In the genomic region with DNA sequence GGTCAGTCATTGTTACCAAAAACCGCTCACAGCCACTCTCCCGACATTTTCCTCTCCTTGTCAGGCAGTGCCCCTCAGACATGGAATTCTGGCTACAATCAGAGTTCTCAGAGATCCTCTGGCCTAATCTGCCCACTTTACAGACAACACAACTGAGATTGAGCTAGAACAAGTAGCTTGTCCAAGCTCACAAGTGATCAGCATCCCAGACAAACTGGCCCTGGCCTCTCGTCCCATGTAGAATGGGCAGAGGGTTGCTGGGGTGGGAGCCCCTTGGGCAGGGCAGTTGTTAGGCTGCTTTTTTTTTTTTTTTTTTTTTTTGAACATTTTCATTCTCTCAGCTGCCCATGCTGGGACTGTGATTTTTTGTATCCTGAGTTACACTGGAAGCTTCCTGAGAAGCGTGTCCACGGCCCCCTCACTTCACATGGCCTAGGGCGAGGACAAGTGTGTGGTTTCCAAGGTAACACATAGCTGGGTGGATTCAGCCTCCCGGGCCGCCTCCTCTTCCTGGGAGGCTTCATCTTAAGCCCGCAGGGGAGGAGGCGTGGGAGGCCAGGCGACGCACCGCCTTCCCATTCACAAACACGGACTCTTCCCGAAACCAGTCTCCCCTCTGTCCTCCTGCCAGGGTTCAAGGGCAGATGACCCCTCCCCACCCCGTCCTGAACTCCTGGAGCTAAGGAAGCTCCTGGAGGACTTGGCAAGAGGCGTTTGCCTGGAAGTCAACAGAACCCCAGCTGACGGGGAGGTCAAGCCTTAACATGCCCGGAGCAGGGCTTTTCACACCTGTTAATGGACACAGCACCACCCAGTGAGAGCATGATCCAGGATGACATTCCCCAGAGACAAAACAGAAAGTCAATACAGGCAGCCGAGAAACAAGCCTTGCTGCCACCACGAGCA, we compare ENCODE assay signal across 11 cellular contexts. TPM values are rescaled to one million over a fixed set of nuclear protein-coding genes. Genes with fewer than 3 reads are reported as not detected.
DNase-seq lines count a peak whose midpoint lies in the region; ATAC-seq and TF ChIP-seq lines count a peak whose summit lies in the region.
"Had no signal": no experiment of that assay in that cellular context is flagged by ENCODE, and none has a peak within 500 bp of the region (broad histone marks: within the 10 kb centered on the region; RNA-seq: fewer than 3 reads in every experiment).

No MANE protein-coding gene starts in this region.

- peaks cover 7% of the 10 kb centered on the region for H3K4me1 ChIP-seq in HUES64 (ENCODE audit: insufficient read depth, low read length)
- H3K4me1 ChIP-seq in rectal smooth muscle tissue (ENCODE audit: control insufficient read depth, insufficient read depth, low read length), result no peaks in the 10 kb centered on the region
- H3K4me1 ChIP-seq in SK-N-SH (ENCODE audit: control insufficient read depth in 1 of 2, insufficient read depth in 2 of 2, low read depth in 1 of 2, low read length in 1 of 2), result peaks cover 0 to 26% of the 10 kb centered on the region in 2 experiments; a peak in 2 of 4 replicates

- no peak overlapping the region for H3K4me2 ChIP-seq in SK-N-SH

- H4K20me1 ChIP-seq in SK-N-SH (ENCODE audit: insufficient read depth), result no peaks in the 10 kb centered on the region

- no peak overlapping the region for H2AFZ ChIP-seq in SK-N-SH (ENCODE audit: low read depth)

- peaks cover 10% of the 10 kb centered on the region for H3K27me3 Mint-ChIP-seq in activated T-helper 17 cell treated with anti-CD3 and anti-CD28 coated beads, Interleukin-2, amount 50 U/mL, for 72 hours

- intact Hi-C loops in cardiac septum (cut with DNase I), result no loop called here

- no peak for TF ChIP-seq CTCF in SK-N-SH (IDR thresholded peaks at IDR 0.05)

- H3K36me3 ChIP-seq in HUES64 (ENCODE audit: insufficient read depth, low read length), result no peaks in the 10 kb centered on the region
- H3K36me3 ChIP-seq in rectal smooth muscle tissue (ENCODE audit: control insufficient read depth, insufficient read depth, low read length), result no peaks in the 10 kb centered on the region
- H3K36me3 ChIP-seq in SK-N-SH (replicated peaks in 1 of 2; ENCODE audit: control insufficient read depth in 1 of 2, insufficient read depth in 2 of 2, low read length in 1 of 2), result no peaks in the 10 kb centered on the region

- CTCF ChIA-PET in SK-N-SH (lab: Yijun Ruan, JAX), result interaction anchor here (0.9 to 1.5 kb wide), 7 partner anchors 9 to 143 kb away, joined by 3 to 6 read pairs (median 3); no protein-coding TSS in a partner anchor

- no peaks in the 10 kb centered on the region for H3K27me3 ChIP-seq in HUES64 (ENCODE audit: insufficient read depth, low read length)
- H3K27me3 ChIP-seq in rectal smooth muscle tissue (ENCODE audit: control insufficient read depth, insufficient read depth, low read length), result no peaks in the 10 kb centered on the region
- no peaks in the 10 kb centered on the region; the same call in 1 of the 2 replicates for H3K27me3 ChIP-seq in SK-N-SH (ENCODE audit: insufficient read depth)

- no peaks in the 10 kb centered on the region for H3K79me2 ChIP-seq in SK-N-SH (ENCODE audit: insufficient read depth)

- H3K27ac Mint-ChIP-seq in activated T-helper 17 cell treated with anti-CD3 and anti-CD28 coated beads, Interleukin-2, amount 50 U/mL, for 72 hours, result no peak overlapping the region
- H3K27ac Mint-ChIP-seq: activated CD8-positive, alpha-beta memory T cell treated with anti-CD3 and anti-CD28 coated beads, Interleukin-2, amount 10 ng/mL, durations not matched to agents 7 days and 5 days had no signal

- 41% methylated on average over 21 of the region's 21 CpGs for WGBS in HUES64
- 82% methylated on average over 18 of the region's 21 CpGs for WGBS in SK-N-SH (ENCODE audit: low lambda C conversion rate)

- DNase-seq in RPMI7951 (ENCODE audit: low read depth) (peak; percentile 30), cardiac septum (ENCODE audit: low spot score) (peak; percentile 77), SK-N-SH (no peak), GM19238 (ENCODE audit: insufficient read length, low spot score) (no peak)
- DNase-seq: activated CD8-positive, alpha-beta memory T cell treated with anti-CD3 and anti-CD28 coated beads, Interleukin-2, amount 10 ng/mL, durations not matched to agents 7 days and 5 days; MV-4-11 had no signal

- H3K9me3 ChIP-seq in HUES64 (ENCODE audit: insufficient read depth, low read depth, low read length) (no peaks in the 10 kb centered on the region), SK-N-SH (no peaks in the 10 kb centered on the region)

- no peaks in the 10 kb centered on the region for H3K9me3 Mint-ChIP-seq in activated T-helper 17 cell treated with anti-CD3 and anti-CD28 coated beads, Interleukin-2, amount 50 U/mL, for 72 hours

- H3K36me3 Mint-ChIP-seq in activated T-helper 17 cell treated with anti-CD3 and anti-CD28 coated beads, Interleukin-2, amount 50 U/mL, for 72 hours (ENCODE audit: low read depth), result no peaks in the 10 kb centered on the region
- H3K36me3 Mint-ChIP-seq: activated CD8-positive, alpha-beta memory T cell treated with anti-CD3 and anti-CD28 coated beads, Interleukin-2, amount 10 ng/mL, durations not matched to agents 7 days and 5 days had no signal

- no peak for TF ChIP-seq RAD21 in SK-N-SH (IDR thresholded peaks at IDR 0.05; ENCODE audit: low read length)

- H3K9me2 ChIP-seq in SK-N-SH, result no peaks in the 10 kb centered on the region

- no peak overlapping the region for H3K4me3 Mint-ChIP-seq in activated T-helper 17 cell treated with anti-CD3 and anti-CD28 coated beads, Interleukin-2, amount 50 U/mL, for 72 hours
- H3K4me3 Mint-ChIP-seq: activated CD8-positive, alpha-beta memory T cell treated with anti-CD3 and anti-CD28 coated beads, Interleukin-2, amount 10 ng/mL, durations not matched to agents 7 days and 5 days had no signal

- no peak for ATAC-seq in activated T-helper 17 cell treated with anti-CD3 and anti-CD28 coated beads, Interleukin-2, amount 50 U/mL, for 72 hours (replicated peaks)
- no peak for ATAC-seq in HG03135 (IDR thresholded peaks at IDR 0.05; ENCODE audit: unreplicated experiment)
- ATAC-seq: activated CD8-positive, alpha-beta memory T cell treated with anti-CD3 and anti-CD28 coated beads, Interleukin-2, amount 10 ng/mL, durations not matched to agents 7 days and 5 days; HCT116 had no signal

- H3K4me1 Mint-ChIP-seq in activated T-helper 17 cell treated with anti-CD3 and anti-CD28 coated beads, Interleukin-2, amount 50 U/mL, for 72 hours, result peaks cover 9% of the 10 kb centered on the region

- H3K4me3 ChIP-seq in HUES64 (ENCODE audit: low read length) (no peak overlapping the region), rectal smooth muscle tissue (ENCODE audit: low read length) (peak overlapping the region; percentile 7), SK-N-SH (ENCODE audit: low read depth in 2 of 2, low read length in 1 of 2) (no peak overlapping the region)

- no peak for TF ChIP-seq EP300 in SK-N-SH (IDR thresholded peaks at IDR 0.05; ENCODE audit: borderline replicate concordance in 1 of 2, low read depth in 1 of 2, low read length in 1 of 2)

- H3F3A ChIP-seq in SK-N-SH (replicated peaks; ENCODE audit: insufficient read depth), result no peaks in the 10 kb centered on the region

- H3K27ac ChIP-seq in HUES64 (ENCODE audit: low read depth, low read length), result peak overlapping the region; percentile 2; the same call in 1 of the 2 replicates
- H3K27ac ChIP-seq in rectal smooth muscle tissue (ENCODE audit: low read depth, low read length), result peak overlapping the region; percentile 34
- H3K27ac ChIP-seq in SK-N-SH (ENCODE audit: low read depth in 2 of 2, low read length in 1 of 2), result no peak overlapping the region

- POLR2A ChIA-PET in SK-N-SH (lab: Yijun Ruan, JAX), result interaction anchor here (0.7 kb wide), 1 partner anchor 25 kb away, joined by 5 read pairs; no protein-coding TSS in a partner anchor

- no peak overlapping the region for H3K9ac ChIP-seq in HUES64 (ENCODE audit: low read depth, low read length)
- H3K9ac ChIP-seq in rectal smooth muscle tissue (ENCODE audit: low read length), result no peak overlapping the region
- no peak overlapping the region for H3K9ac ChIP-seq in SK-N-SH

TF ChIP-seq in SK-N-SH, 30 proteins besides CTCF, POLR2A, EP300 and RAD21 (continues in another document):
- TF ChIP-seq NFIC (IDR thresholded peaks at IDR 0.05; ENCODE audit: borderline replicate concordance), result no peak
- no peak for TF ChIP-seq FOSL2 (IDR thresholded peaks at IDR 0.05; ENCODE audit: borderline replicate concordance, low read depth)
- TF ChIP-seq MAX (IDR thresholded peaks at IDR 0.05; ENCODE audit: low read depth), result no peak
- TF ChIP-seq FOXM1 (IDR thresholded peaks at IDR 0.05; ENCODE audit: low read depth), result no peak
- TF ChIP-seq RXRA (IDR thresholded peaks at IDR 0.05; ENCODE audit: borderline replicate concordance, low read depth), result no peak

RNA-seq across cellular contexts. Expression of gene KCNN3, which starts 56.9 kb away (rescaled TPM):
- polyA plus RNA-seq in HUES64 (2013, experiment 1 of 2), result 1.4 TPM
- polyA plus RNA-seq in HUES64 (2013, experiment 2 of 2), result 2.3 TPM
- 0.29 and 0.72 TPM in 2 replicates for total RNA-seq in RPMI7951 (2014; rRNA removed; shearing (Covaris generic))
- 2.8 TPM for total RNA-seq in cardiac septum
- 0.10 and 0.16 TPM in 2 replicates for polyA plus RNA-seq in SK-N-SH (2012; rRNA removed)
- 0.09 and 0.13 TPM in 2 replicates for polyA plus RNA-seq in SK-N-SH (2012; cell fraction: cytosol; rRNA removed)
- 0.25 and 0.49 TPM in 2 replicates for polyA plus RNA-seq in SK-N-SH (2012; cell fraction: nucleus; rRNA removed)
- under 1 TPM; 0.11 to 0.37 TPM for total RNA-seq in activated T-helper 17 cell treated with anti-CD3 and anti-CD28 coated beads, Interleukin-2, amount 50 U/mL, for 72 hours

Comparison
In these comparisons a context has a peak if more than half of its experiments do, and no peak if none do; other contexts are left out.
1. H3K27ac ChIP-seq: peak in HUES64 (single experiment) and rectal smooth muscle tissue (single experiment); none in SK-N-SH (0 of 2).
2. DNase-seq: peak in RPMI7951 (single experiment) and cardiac septum (single experiment); none in SK-N-SH (single experiment) and GM19238 (single experiment).